ENCODE assay signal across 2 cellular contexts in the genomic region with DNA sequence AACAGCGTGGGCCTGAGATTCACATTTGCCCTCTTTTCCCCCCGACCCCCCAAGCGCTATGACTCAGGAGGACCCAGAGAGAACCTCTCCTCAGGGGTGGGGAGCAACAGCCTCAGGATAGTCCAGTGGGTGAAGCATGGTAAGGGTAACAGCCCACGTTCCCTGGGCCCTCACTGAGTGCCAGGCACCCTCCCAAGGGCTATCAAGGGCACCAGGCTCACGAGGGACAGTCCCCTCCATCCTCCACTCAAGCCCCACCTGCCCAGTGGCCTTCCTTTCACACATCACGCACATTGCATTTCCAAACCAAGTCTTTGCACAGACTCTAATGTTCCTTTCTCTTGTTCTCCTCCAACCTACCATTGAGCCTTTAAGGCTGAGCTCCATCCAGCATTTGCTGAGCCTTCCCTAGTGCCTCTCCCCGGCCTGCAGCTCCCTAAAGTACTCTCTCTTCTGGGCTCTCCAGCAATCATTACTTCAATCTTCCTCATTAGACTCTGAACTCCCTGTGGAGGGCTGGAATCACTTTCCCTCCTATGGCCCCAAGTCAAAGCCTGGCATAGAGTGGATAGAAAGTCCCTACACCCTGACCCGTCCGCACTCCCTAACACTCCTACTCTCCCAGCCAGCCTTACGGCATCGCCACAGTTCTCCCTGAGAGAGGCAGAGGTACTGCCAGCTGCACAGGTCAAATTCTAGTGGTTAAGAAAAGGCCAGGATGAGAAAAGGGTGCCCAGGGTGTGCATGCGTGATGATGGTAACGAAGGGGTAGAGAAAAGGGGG.
TF ChIP-seq lines count a peak whose summit lies in the region.

No MANE protein-coding gene starts in this region.

TF ChIP-seq in GM23338, 12 proteins besides CTCF, POLR2A, EP300 and RAD21 (continued from another document):
- TF ChIP-seq, protein P1, sequence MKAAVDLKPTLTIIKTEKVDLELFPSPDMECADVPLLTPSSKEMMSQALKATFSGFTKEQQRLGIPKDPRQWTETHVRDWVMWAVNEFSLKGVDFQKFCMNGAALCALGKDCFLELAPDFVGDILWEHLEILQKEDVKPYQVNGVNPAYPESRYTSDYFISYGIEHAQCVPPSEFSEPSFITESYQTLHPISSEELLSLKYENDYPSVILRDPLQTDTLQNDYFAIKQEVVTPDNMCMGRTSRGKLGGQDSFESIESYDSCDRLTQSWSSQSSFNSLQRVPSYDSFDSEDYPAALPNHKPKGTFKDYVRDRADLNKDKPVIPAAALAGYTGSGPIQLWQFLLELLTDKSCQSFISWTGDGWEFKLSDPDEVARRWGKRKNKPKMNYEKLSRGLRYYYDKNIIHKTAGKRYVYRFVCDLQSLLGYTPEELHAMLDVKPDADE (IDR thresholded peaks at IDR 0.05) = no peak
- TF ChIP-seq, protein P2, sequence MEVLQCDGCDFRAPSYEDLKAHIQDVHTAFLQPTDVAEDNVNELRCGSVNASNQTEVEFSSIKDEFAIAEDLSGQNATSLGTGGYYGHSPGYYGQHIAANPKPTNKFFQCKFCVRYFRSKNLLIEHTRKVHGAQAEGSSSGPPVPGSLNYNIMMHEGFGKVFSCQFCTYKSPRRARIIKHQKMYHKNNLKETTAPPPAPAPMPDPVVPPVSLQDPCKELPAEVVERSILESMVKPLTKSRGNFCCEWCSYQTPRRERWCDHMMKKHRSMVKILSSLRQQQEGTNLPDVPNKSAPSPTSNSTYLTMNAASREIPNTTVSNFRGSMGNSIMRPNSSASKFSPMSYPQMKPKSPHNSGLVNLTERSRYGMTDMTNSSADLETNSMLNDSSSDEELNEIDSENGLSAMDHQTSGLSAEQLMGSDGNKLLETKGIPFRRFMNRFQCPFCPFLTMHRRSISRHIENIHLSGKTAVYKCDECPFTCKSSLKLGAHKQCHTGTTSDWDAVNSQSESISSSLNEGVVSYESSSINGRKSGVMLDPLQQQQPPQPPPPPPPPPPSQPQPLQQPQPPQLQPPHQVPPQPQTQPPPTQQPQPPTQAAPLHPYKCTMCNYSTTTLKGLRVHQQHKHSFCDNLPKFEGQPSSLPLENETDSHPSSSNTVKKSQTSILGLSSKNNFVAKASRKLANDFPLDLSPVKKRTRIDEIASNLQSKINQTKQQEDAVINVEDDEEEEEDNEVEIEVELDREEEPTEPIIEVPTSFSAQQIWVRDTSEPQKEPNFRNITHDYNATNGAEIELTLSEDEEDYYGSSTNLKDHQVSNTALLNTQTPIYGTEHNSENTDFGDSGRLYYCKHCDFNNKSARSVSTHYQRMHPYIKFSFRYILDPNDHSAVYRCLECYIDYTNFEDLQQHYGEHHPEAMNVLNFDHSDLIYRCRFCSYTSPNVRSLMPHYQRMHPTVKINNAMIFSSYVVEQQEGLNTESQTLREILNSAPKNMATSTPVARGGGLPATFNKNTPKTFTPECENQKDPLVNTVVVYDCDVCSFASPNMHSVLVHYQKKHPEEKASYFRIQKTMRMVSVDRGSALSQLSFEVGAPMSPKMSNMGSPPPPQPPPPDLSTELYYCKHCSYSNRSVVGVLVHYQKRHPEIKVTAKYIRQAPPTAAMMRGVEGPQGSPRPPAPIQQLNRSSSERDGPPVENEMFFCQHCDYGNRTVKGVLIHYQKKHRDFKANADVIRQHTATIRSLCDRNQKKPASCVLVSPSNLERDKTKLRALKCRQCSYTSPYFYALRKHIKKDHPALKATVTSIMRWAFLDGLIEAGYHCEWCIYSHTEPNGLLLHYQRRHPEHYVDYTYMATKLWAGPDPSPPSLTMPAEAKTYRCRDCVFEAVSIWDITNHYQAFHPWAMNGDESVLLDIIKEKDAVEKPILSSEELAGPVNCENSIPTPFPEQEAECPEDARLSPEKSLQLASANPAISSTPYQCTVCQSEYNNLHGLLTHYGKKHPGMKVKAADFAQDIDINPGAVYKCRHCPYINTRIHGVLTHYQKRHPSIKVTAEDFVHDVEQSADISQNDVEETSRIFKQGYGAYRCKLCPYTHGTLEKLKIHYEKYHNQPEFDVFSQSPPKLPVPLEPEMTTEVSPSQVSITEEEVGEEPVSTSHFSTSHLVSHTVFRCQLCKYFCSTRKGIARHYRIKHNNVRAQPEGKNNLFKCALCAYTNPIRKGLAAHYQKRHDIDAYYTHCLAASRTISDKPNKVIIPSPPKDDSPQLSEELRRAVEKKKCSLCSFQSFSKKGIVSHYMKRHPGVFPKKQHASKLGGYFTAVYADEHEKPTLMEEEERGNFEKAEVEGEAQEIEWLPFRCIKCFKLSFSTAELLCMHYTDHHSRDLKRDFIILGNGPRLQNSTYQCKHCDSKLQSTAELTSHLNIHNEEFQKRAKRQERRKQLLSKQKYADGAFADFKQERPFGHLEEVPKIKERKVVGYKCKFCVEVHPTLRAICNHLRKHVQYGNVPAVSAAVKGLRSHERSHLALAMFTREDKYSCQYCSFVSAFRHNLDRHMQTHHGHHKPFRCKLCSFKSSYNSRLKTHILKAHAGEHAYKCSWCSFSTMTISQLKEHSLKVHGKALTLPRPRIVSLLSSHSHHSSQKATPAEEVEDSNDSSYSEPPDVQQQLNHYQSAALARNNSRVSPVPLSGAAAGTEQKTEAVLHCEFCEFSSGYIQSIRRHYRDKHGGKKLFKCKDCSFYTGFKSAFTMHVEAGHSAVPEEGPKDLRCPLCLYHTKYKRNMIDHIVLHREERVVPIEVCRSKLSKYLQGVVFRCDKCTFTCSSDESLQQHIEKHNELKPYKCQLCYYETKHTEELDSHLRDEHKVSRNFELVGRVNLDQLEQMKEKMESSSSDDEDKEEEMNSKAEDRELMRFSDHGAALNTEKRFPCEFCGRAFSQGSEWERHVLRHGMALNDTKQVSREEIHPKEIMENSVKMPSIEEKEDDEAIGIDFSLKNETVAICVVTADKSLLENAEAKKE (CRISPR knock-in tag; IDR thresholded peaks at IDR 0.05) = no peak
- TF ChIP-seq ZNF114 (CRISPR knock-in tag; IDR thresholded peaks at IDR 0.05) (no peak), ZNF331 (CRISPR knock-in tag; IDR thresholded peaks at IDR 0.05; ENCODE audit: low read depth) (no peak), CREB1 (CRISPR knock-in tag; IDR thresholded peaks at IDR 0.05; ENCODE audit: low read depth) (no peak), EZH2 (IDR thresholded peaks at IDR 0.05; ENCODE audit: low read depth, unreplicated experiment) (no peak)
- TF ChIP-seq, protein P3, sequence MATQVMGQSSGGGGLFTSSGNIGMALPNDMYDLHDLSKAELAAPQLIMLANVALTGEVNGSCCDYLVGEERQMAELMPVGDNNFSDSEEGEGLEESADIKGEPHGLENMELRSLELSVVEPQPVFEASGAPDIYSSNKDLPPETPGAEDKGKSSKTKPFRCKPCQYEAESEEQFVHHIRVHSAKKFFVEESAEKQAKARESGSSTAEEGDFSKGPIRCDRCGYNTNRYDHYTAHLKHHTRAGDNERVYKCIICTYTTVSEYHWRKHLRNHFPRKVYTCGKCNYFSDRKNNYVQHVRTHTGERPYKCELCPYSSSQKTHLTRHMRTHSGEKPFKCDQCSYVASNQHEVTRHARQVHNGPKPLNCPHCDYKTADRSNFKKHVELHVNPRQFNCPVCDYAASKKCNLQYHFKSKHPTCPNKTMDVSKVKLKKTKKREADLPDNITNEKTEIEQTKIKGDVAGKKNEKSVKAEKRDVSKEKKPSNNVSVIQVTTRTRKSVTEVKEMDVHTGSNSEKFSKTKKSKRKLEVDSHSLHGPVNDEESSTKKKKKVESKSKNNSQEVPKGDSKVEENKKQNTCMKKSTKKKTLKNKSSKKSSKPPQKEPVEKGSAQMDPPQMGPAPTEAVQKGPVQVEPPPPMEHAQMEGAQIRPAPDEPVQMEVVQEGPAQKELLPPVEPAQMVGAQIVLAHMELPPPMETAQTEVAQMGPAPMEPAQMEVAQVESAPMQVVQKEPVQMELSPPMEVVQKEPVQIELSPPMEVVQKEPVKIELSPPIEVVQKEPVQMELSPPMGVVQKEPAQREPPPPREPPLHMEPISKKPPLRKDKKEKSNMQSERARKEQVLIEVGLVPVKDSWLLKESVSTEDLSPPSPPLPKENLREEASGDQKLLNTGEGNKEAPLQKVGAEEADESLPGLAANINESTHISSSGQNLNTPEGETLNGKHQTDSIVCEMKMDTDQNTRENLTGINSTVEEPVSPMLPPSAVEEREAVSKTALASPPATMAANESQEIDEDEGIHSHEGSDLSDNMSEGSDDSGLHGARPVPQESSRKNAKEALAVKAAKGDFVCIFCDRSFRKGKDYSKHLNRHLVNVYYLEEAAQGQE (IDR thresholded peaks at IDR 0.05; ENCODE audit: unreplicated experiment) = no peak

TF ChIP-seq in WTC11, 78 proteins besides CTCF, POLR2A, EP300 and RAD21 (continued from another document):
- TF ChIP-seq, protein P4, sequence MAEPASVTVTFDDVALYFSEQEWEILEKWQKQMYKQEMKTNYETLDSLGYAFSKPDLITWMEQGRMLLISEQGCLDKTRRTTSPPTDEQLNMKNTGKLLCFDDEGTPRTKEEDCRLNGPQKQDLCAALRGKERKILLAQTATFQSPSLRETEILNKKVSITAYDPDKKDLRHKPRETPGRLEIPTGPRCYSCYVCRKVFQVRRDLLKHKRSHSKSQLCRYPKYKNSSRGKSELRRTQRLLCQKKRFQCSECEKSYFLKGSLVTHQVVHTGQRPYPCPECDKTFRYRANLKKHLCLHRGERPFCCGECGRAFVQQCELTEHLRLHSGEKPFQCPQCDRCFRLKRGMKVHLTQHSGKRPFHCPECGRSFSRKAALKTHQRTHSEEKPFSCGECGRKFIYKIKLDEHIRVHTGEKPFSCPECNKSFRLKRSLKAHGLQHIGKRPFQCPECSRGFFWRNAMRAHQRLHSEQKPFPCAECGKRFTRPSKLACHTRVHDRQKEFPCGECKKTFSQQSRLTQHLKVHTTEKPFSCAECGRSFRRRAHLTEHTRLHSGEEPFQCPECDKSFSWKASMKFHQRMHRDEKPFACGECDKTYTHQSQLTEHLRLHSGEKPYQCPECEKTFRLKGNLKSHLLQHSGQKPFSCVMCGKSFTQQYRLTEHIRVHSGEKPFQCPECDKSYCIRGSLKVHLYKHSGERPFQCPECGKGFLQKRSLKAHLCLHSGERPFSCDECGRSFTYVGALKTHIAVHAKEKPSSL (CRISPR knock-in tag; conservative IDR thresholded peaks at IDR 0.05) = no peak
- TF ChIP-seq GTF2I (CRISPR knock-in tag; conservative IDR thresholded peaks at IDR 0.05) (no peak), GABPB1 (CRISPR knock-in tag; IDR thresholded peaks at IDR 0.05) (no peak)
